Comparison of ENCODE assay signal across 5 cellular contexts in genomic region chr1:180133688-180134087, GRCh38. TPM values are rescaled to one million over a fixed set of nuclear protein-coding genes. Genes with fewer than 3 reads are reported as not detected.
DNase-seq lines count a peak whose midpoint lies in the region; ATAC-seq, FAIRE-seq and TF ChIP-seq lines count a peak whose summit lies in the region.
"Not testable (repeated sequence)": the region's sequence is repeated elsewhere in the genome, so short reads cannot be mapped to it uniquely, and the experiment has no call there.

No MANE protein-coding gene starts in this region.

- POLR2A ChIA-PET in IMR-90 (lab: Charles Lee; ENCODE audit: unreplicated experiment); H1 (lab: Charles Lee; ENCODE audit: partially characterized antibody): not testable (repeated sequence)
- POLR2A ChIA-PET in HepG2 (lab: Yijun Ruan, JAX), result interaction anchor here (0.8 to 0.9 kb wide), 2 partner anchors 17 to 24 kb away, joined by 3 read pairs; no protein-coding TSS in a partner anchor

- not testable (repeated sequence) for H3K56ac ChIP-seq in IMR-90 (ENCODE audit: extremely low read depth, insufficient read depth, low read length); H1 (replicated peaks; ENCODE audit: insufficient read length, low read depth, low read length)

- H2BK5ac ChIP-seq in IMR-90 (ENCODE audit: low read depth, low read length, poor library complexity, severe bottlenecking), result peak overlapping the region; percentile 3
- not testable (repeated sequence) for H2BK5ac ChIP-seq in H1 (ENCODE audit: low read depth, low read length)

- H2BK120ac ChIP-seq in IMR-90 (ENCODE audit: low read depth, low read length), result peak overlapping the region; percentile 64
- H2BK120ac ChIP-seq in H1 (replicated peaks; ENCODE audit: low read depth, low read length), result not testable (repeated sequence)

- not testable (repeated sequence) for H3K4me2 ChIP-seq in IMR-90 (ENCODE audit: low read depth, low read length); H1 (ENCODE audit: insufficient read depth in 1 of 2, low read depth in 2 of 2, low read length in 2 of 2)
- H3K4me2 ChIP-seq in HepG2 (ENCODE audit: low read depth, low read length), result peak overlapping the region; percentile 80

- not testable (repeated sequence) for H3K9me3 Mint-ChIP-seq in osteocyte (ENCODE audit: unreplicated experiment)

- peak overlapping the region; percentile 84 for H3K18ac ChIP-seq in IMR-90 (ENCODE audit: low read depth, low read length)
- not testable (repeated sequence) for H3K18ac ChIP-seq in H1 (ENCODE audit: extremely low read depth, low read length)

- not testable (repeated sequence) for TF ChIP-seq EP300 in H1 (IDR thresholded peaks at IDR 0.05; ENCODE audit: borderline replicate concordance in 1 of 2, low read depth in 2 of 2, low read length in 2 of 2); HepG2 (IDR thresholded peaks at IDR 0.05; ENCODE audit: low read depth in 2 of 2, low read length in 2 of 2); HepG2 (CRISPR knock-in tag; IDR thresholded peaks at IDR 0.05; ENCODE audit: borderline replicate concordance)

- H3K27ac Mint-ChIP-seq in osteocyte (ENCODE audit: unreplicated experiment), result not testable (repeated sequence)

- peak overlapping the region in 1 of 2 experiments; percentile 59; a peak in 2 of 4 replicates for H4K8ac ChIP-seq in IMR-90 (ENCODE audit: low read depth in 2 of 2, low read length in 2 of 2)
- H4K8ac ChIP-seq in H1 (ENCODE audit: extremely low read depth, insufficient read depth, low read length), result not testable (repeated sequence)

- CTCF ChIA-PET in IMR-90 (lab: Yijun Ruan, JAX); HepG2 (lab: Yijun Ruan, JAX; ENCODE audit: low intra/inter-chr PET ratio, low total read pairs): not testable (repeated sequence)
- CTCF ChIA-PET in H1 (lab: Charles Lee; ENCODE audit: partially characterized antibody), result interaction anchor here (0.6 to 2.1 kb wide), 7 partner anchors 7 to 1680 kb away, joined by 3 to 5 read pairs (median 3); no protein-coding TSS in a partner anchor

- not testable (repeated sequence) for H2BK12ac ChIP-seq in H1 (ENCODE audit: low read depth, low read length)

- peak overlapping the region; percentile 47 for H4K5ac ChIP-seq in IMR-90 (ENCODE audit: low read depth, low read length)
- H4K5ac ChIP-seq in H1 (ENCODE audit: insufficient read length, low read depth, low read length), result not testable (repeated sequence)

- not testable (repeated sequence) for H3K4me1 Mint-ChIP-seq in osteocyte (ENCODE audit: unreplicated experiment)

- H3K4ac ChIP-seq in IMR-90 (ENCODE audit: low read depth, low read length), result peak overlapping the region; percentile 60; the same call in 1 of the 2 replicates
- H3K4ac ChIP-seq in H1 (replicated peaks; ENCODE audit: insufficient read length, low read depth, low read length), result not testable (repeated sequence)

- TF ChIP-seq CTCF in IMR-90 (conservative IDR thresholded peaks at IDR 0.05; ENCODE audit: low read depth, low read length); H1 (IDR thresholded peaks at IDR 0.05; ENCODE audit: control extremely low read depth in 1 of 3, insufficient read depth in 1 of 3, low read depth in 1 of 3, low read length in 3 of 3); HepG2 (CRISPR knock-in tag; IDR thresholded peaks at IDR 0.05); osteocyte (IDR thresholded peaks at IDR 0.05); testis (IDR thresholded peaks at IDR 0.05): not testable (repeated sequence)

- not testable (repeated sequence) for H3K36me3 ChIP-seq in IMR-90 (ENCODE audit: control insufficient read depth, insufficient read depth, low read length); H1 (ENCODE audit: control insufficient read depth in 2 of 4, insufficient read depth in 4 of 4, low read length in 3 of 4); HepG2 (replicated peaks in 1 of 2; ENCODE audit: control insufficient read depth in 1 of 2, insufficient read depth in 2 of 2, low read length in 2 of 2); testis (ENCODE audit: low read depth, missing control alignments)

- H3K27me3 ChIP-seq in IMR-90 (ENCODE audit: control insufficient read depth, insufficient read depth, low read length); H1 (replicated peaks in 1 of 4; ENCODE audit: control insufficient read depth in 3 of 4, extremely low read depth in 1 of 4, insufficient read depth in 3 of 4, low read length in 3 of 4); HepG2 (ENCODE audit: control insufficient read depth in 1 of 2, insufficient read depth in 2 of 2, low read length in 2 of 2); testis: not testable (repeated sequence)

- in situ Hi-C loops in IMR-90 (cut with MboI; ENCODE audit: low sequenced_read_pairs); HepG2 (cut with HindIII; ENCODE audit: extremely low pct_ligation_motif_present, low pct_unique_long_range_greater_than_20kb): not testable (repeated sequence)

- H3K79me2 ChIP-seq in H1 (ENCODE audit: control insufficient read depth in 1 of 2, insufficient read depth in 2 of 2, low read length in 2 of 2); HepG2 (ENCODE audit: insufficient read depth, low read length): not testable (repeated sequence)

- H2BK15ac ChIP-seq in IMR-90 (ENCODE audit: low read depth, low read length), result peak overlapping the region; percentile 0
- H2BK15ac ChIP-seq in H1 (ENCODE audit: low read length), result not testable (repeated sequence)

- H4K91ac ChIP-seq in IMR-90 (ENCODE audit: insufficient read depth, low read depth, low read length), result peak overlapping the region; percentile 58; the same call in 1 of the 2 replicates
- not testable (repeated sequence) for H4K91ac ChIP-seq in H1 (replicated peaks; ENCODE audit: insufficient read length, low read length)

- peaks cover 17% of the 10 kb centered on the region for H3K4me1 ChIP-seq in IMR-90 (ENCODE audit: control insufficient read depth, insufficient read depth, low read length)
- H3K4me1 ChIP-seq in H1 (replicated peaks in 1 of 4; ENCODE audit: control insufficient read depth in 3 of 4, insufficient read depth in 4 of 4, low read length in 3 of 4), result not testable (repeated sequence)
- H3K4me1 ChIP-seq in HepG2 (ENCODE audit: insufficient read depth, low read length), result peaks cover 35% of the 10 kb centered on the region
- H3K4me1 ChIP-seq in testis, result peaks cover 19% of the 10 kb centered on the region

- not testable (repeated sequence) for TF ChIP-seq POLR2A in IMR-90 (IDR thresholded peaks at IDR 0.05; ENCODE audit: low read depth, low read length); H1 (IDR thresholded peaks at IDR 0.05; ENCODE audit: control extremely low read depth in 1 of 2, low read depth in 2 of 2, low read length in 2 of 2); HepG2 (IDR thresholded peaks at IDR 0.05; ENCODE audit: insufficient read depth in 1 of 2, low read depth in 2 of 2, low read length in 2 of 2); testis (IDR thresholded peaks at IDR 0.05)

- H3K9me1 ChIP-seq in IMR-90 (ENCODE audit: insufficient read depth, low read length), result not testable (repeated sequence)

- peak overlapping the region; percentile 12; the same call in 1 of the 2 replicates for H3K14ac ChIP-seq in IMR-90 (replicated peaks; ENCODE audit: low read depth, low read length)
- not testable (repeated sequence) for H3K14ac ChIP-seq in H1 (ENCODE audit: insufficient read length)

- H4K20me1 ChIP-seq in IMR-90 (ENCODE audit: insufficient read depth, low read length); H1 (replicated peaks in 1 of 2; ENCODE audit: control insufficient read depth in 1 of 2, insufficient read depth in 2 of 2, low read length in 2 of 2); HepG2 (ENCODE audit: insufficient read depth, low read length): not testable (repeated sequence)

- intact Hi-C loops in IMR-90 (cut with micrococcal nuclease); HepG2 (cut with micrococcal nuclease; ENCODE audit: unreplicated experiment); testis (cut with DNase I; ENCODE audit: low total_unique reads): not testable (repeated sequence)

- not testable (repeated sequence) for H3K36me3 Mint-ChIP-seq in osteocyte (ENCODE audit: unreplicated experiment)

- FAIRE-seq in H1 (lab: Jason Lieb, UNC); HepG2 (lab: Jason Lieb, UNC): not testable (repeated sequence)

- DNase-seq in IMR-90; H1 (ENCODE audit: low read depth in 1 of 2, low spot score in 2 of 2); HepG2 (ENCODE audit: low spot score); testis: not testable (repeated sequence)
- peak; percentile 30 for DNase-seq in osteocyte (ENCODE audit: extremely low spot score, unreplicated experiment)

- H2BK20ac ChIP-seq in IMR-90 (ENCODE audit: low read depth, low read length), result peak overlapping the region; percentile 66
- H2BK20ac ChIP-seq in H1 (ENCODE audit: low read length), result not testable (repeated sequence)

- H3K9me3 ChIP-seq in IMR-90 (ENCODE audit: control insufficient read depth, insufficient read depth, low read length); H1 (ENCODE audit: insufficient read depth in 2 of 2, low read depth in 1 of 2, low read length in 1 of 2); HepG2 (ENCODE audit: low read length); testis: not testable (repeated sequence)

- not testable (repeated sequence) for H3K4me3 ChIP-seq in IMR-90 (ENCODE audit: insufficient read depth, low read depth, low read length); H1 (ENCODE audit: extremely low read depth in 1 of 4, insufficient read depth in 2 of 4, low read depth in 3 of 4, low read length in 4 of 4); testis
- H3K4me3 ChIP-seq in HepG2 (replicated peaks in 1 of 3; ENCODE audit: insufficient read depth in 1 of 3, low read depth in 2 of 3, low read length in 3 of 3), result peak overlapping the region in 1 of 3 experiments; percentile 29; a peak in 1 of 6 replicates

- H3K27me3 Mint-ChIP-seq in osteocyte (ENCODE audit: unreplicated experiment), result not testable (repeated sequence)

- not testable (repeated sequence) for H2AFZ ChIP-seq in IMR-90 (replicated peaks; ENCODE audit: low read length, poor library complexity); HepG2 (ENCODE audit: low read length)
- 0 out of 2 replicates have a peak overlapping the region, but pooled peaks have one; percentile 0 for H2AFZ ChIP-seq in H1 (ENCODE audit: low read length)

- dilution Hi-C loops in IMR-90 (cut with HindIII; ENCODE audit: low sequenced_read_pairs, unreplicated experiment), result not testable (repeated sequence)

- not testable (repeated sequence) for H3K9ac ChIP-seq in IMR-90 (ENCODE audit: low read depth, low read length); H1 (replicated peaks in 1 of 4; ENCODE audit: extremely low read depth in 1 of 4, low read depth in 3 of 4, low read length in 3 of 4)
- H3K9ac ChIP-seq in HepG2 (ENCODE audit: insufficient read depth, low read depth, low read length), result peak overlapping the region; percentile 49

- BruUV-seq in IMR-90 (replicated peaks; lab: Mats Ljungman, UMichigan); HepG2 (replicated peaks; lab: Mats Ljungman, UMichigan): not testable (repeated sequence)

- not testable (repeated sequence) for H3K23ac ChIP-seq in IMR-90 (ENCODE audit: low read depth, low read length); H1 (ENCODE audit: insufficient read length)

- not testable (repeated sequence) for H3K79me1 ChIP-seq in IMR-90 (ENCODE audit: low read depth in 1 of 2, low read length in 2 of 2); H1 (ENCODE audit: low read depth, low read length)

- not testable (repeated sequence) for ATAC-seq in IMR-90 (ENCODE audit: low read depth); HepG2

- not testable (repeated sequence) for TF ChIP-seq RAD21 in IMR-90 (IDR thresholded peaks at IDR 0.05; ENCODE audit: low read length); H1 (IDR thresholded peaks at IDR 0.05 in 1 of 2, conservative IDR thresholded peaks at IDR 0.05 in 1 of 2; ENCODE audit: low read depth in 2 of 2, low read length in 2 of 2); HepG2 (CRISPR knock-in tag; IDR thresholded peaks at IDR 0.05)

- WGBS in IMR-90 (ENCODE audit: extremely low coverage in 2 of 2, insufficient read length in 1 of 2), 2 experiments, result no CpG with 5 or more reads among the region's 9 CpGs
- 85% methylated on average over 9 of the region's 9 CpGs; no CpG with 5 or more reads in 1 of the 2 experiments for WGBS in H1 (ENCODE audit: extremely low coverage in 1 of 2, insufficient coverage in 1 of 2, insufficient read length in 1 of 2, insufficient replicate concordance in 2 of 2, low coverage in 1 of 2, low lambda C conversion rate in 2 of 2, missing lambda C conversion rate in 1 of 2), 2 experiments
- WGBS in HepG2 (ENCODE audit: low lambda C conversion rate), result 70% methylated on average over 9 of the region's 9 CpGs
- WGBS in testis, 2 donors, result 70 to 76% methylated on average over 9 of the region's 9 CpGs

- H3K4me3 Mint-ChIP-seq in osteocyte (ENCODE audit: unreplicated experiment), result not testable (repeated sequence)

- H3K23me2 ChIP-seq in H1 (ENCODE audit: low read depth, low read length), result not testable (repeated sequence)

- peak overlapping the region; percentile 66 for H2AK5ac ChIP-seq in IMR-90 (ENCODE audit: low read depth, low read length)
- not testable (repeated sequence) for H2AK5ac ChIP-seq in H1 (ENCODE audit: low read depth, low read length)

- H3K27ac ChIP-seq in IMR-90 (ENCODE audit: insufficient read depth, low read length); H1 (ENCODE audit: low read depth, low read length): not testable (repeated sequence)
- H3K27ac ChIP-seq in HepG2 (ENCODE audit: extremely low read length, insufficient read depth, low read length) (peak overlapping the region; percentile 57), testis (peak overlapping the region; percentile 67)

- not testable (repeated sequence) for H2AK9ac ChIP-seq in IMR-90 (replicated peaks; ENCODE audit: low read depth, low read length, poor library complexity)

RNA-seq across cellular contexts. Expression of gene QSOX1, which starts 21.0 kb away (rescaled TPM):
- total RNA-seq in IMR-90 (2012; rRNA removed), result 93.3 and 102 TPM in 2 replicates
- 765 and 791 TPM in 2 replicates for polyA plus RNA-seq in IMR-90 (2012; rRNA removed)
- 1,392 and 1,573 TPM in 2 replicates for polyA plus RNA-seq in IMR-90 (2012; cell fraction: cytosol; rRNA removed)
- 755 and 1,109 TPM in 2 replicates for polyA plus RNA-seq in IMR-90 (2012; cell fraction: nucleus; rRNA removed; ENCODE audit: low replicate concordance)
- 120 and 123 TPM in 2 replicates for total RNA-seq in H1 (2021; fragmentation: NEBNext Ultra II Directional; extraction: Animal tissue kit (Norgen Biotek cat#: 25700))
- 97.7 and 138 TPM in 2 replicates for polyA plus RNA-seq in H1 (2011; rRNA removed)
- polyA plus RNA-seq in H1 (2011; cell fraction: cytosol; rRNA removed), result 101 TPM
- polyA plus RNA-seq in H1 (2011; cell fraction: nucleus; rRNA removed), result 141 TPM
- polyA plus RNA-seq in H1 (2012, experiment 1 of 2), result 63.7 to 113 TPM (median 105 TPM) in 4 replicates
- 94.8 TPM for polyA plus RNA-seq in H1 (2012, experiment 2 of 2)
- polyA plus RNA-seq in H1 (2013, experiment 1 of 2), result 126 TPM
- polyA plus RNA-seq in H1 (2013, experiment 2 of 2), result 114 TPM
- polyA minus RNA-seq in H1 (2011; rRNA and poly(A)+ RNA removed), result 49.7 and 53.7 TPM in 2 replicates
- polyA minus RNA-seq in H1 (2011; cell fraction: cytosol; rRNA and poly(A)+ RNA removed), result 40.4 TPM
- polyA minus RNA-seq in H1 (2011; cell fraction: nucleus; rRNA and poly(A)+ RNA removed), result 28.9 TPM
- 2.6 and 6.8 TPM in 2 replicates for total RNA-seq in HepG2 (2016; rRNA removed; fragmentation: Illumina TruSeq; extraction: Trizol)
- 0.18 and 0.20 TPM in 2 replicates for total RNA-seq in HepG2 (2016; cell fraction: cytosol; rRNA removed; fragmentation: Illumina TruSeq; extraction: Trizol; ENCODE audit: low read depth)
- total RNA-seq in HepG2 (2016; cell fraction: insoluble cytoplasmic fraction; rRNA removed; fragmentation: Illumina TruSeq; extraction: Trizol), result 2.0 and 6.7 TPM in 2 replicates
- 1.3 and 1.4 TPM in 2 replicates for total RNA-seq in HepG2 (2016; cell fraction: membrane; rRNA removed; fragmentation: Illumina TruSeq; extraction: Trizol)
- total RNA-seq in HepG2 (2016; cell fraction: nucleus; rRNA removed; fragmentation: Illumina TruSeq; extraction: Trizol), result 7.0 and 10.0 TPM in 2 replicates
- polyA plus RNA-seq in HepG2 (2011; rRNA removed), result 40.2 and 70.2 TPM in 2 replicates
- 44.6 and 54.0 TPM in 2 replicates for polyA plus RNA-seq in HepG2 (2011; cell fraction: cytosol; rRNA removed)
- polyA plus RNA-seq in HepG2 (2011; cell fraction: nucleus; rRNA removed), result 71.3 and 95.1 TPM in 2 replicates
- 58.7 and 90.3 TPM in 2 replicates for polyA plus RNA-seq in HepG2 (2012)
- 0.42 and 0.75 TPM in 2 replicates for polyA plus RNA-seq in HepG2 (2016; cell fraction: cytosol; fragmentation: Illumina TruSeq; extraction: Trizol; ENCODE audit: low read depth)
- polyA plus RNA-seq in HepG2 (2016; cell fraction: insoluble cytoplasmic fraction; fragmentation: Illumina TruSeq; extraction: Trizol; ENCODE audit: low read depth), result 2.1 and 3.2 TPM in 2 replicates
- 0.87 and 1.2 TPM in 2 replicates for polyA plus RNA-seq in HepG2 (2016; cell fraction: membrane; fragmentation: Illumina TruSeq; extraction: Trizol; ENCODE audit: low read depth)
- polyA plus RNA-seq in HepG2 (2016; cell fraction: nucleus; fragmentation: Illumina TruSeq; extraction: Trizol; ENCODE audit: insufficient read depth, low read depth), result 16.2 and 17.3 TPM in 2 replicates
- 13.5 and 31.5 TPM in 2 replicates for polyA minus RNA-seq in HepG2 (2011; rRNA and poly(A)+ RNA removed; ENCODE audit: low replicate concordance)
- 14.6 and 31.0 TPM in 2 replicates for polyA minus RNA-seq in HepG2 (2011; cell fraction: cytosol; rRNA and poly(A)+ RNA removed)
- polyA minus RNA-seq in HepG2 (2011; cell fraction: nucleus; rRNA and poly(A)+ RNA removed), result 11.6 and 13.1 TPM in 2 replicates
- 152 and 162 TPM in 2 replicates for total RNA-seq in osteocyte
- total RNA-seq in testis, result 100 to 1,000 TPM; 566 to 691 TPM
- polyA plus RNA-seq in testis (ENCODE audit: insufficient read depth, low read depth, low replicate concordance), result 285 TPM
